Comparison of ENCODE assay signal across 21 cellular contexts in the genomic region with DNA sequence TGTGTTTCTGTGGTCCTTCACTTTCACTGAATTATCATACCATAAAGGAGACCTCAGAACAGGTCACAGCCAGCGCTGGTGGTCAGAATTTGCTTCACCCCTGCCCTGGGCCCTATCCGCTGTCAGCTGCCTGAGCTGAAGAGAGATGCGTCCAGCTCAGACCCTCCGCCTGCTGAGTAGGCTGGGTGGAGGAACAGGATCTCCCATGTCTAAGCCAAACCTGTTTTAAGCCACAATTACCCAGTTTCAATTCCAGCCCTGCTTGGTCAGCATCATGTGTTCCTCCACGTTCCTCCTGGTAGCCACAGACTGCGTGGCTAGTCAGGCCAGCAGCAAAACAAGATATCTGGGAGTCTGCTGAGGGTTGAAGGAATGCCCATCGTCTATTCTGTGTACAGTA. TPM values are rescaled to one million over a fixed set of nuclear protein-coding genes. Genes with fewer than 3 reads are reported as not detected.
DNase-seq lines count a peak whose midpoint lies in the region; TF ChIP-seq lines count a peak whose summit lies in the region.
"Had no signal": no experiment of that assay in that cellular context is flagged by ENCODE, and none has a peak within 500 bp of the region (broad histone marks: within the 10 kb centered on the region; RNA-seq: fewer than 3 reads in every experiment).

No MANE protein-coding gene starts in this region.

- H3K4me3 Mint-ChIP-seq in activated naive CD4-positive, alpha-beta T cell treated with anti-CD3 and anti-CD28 coated beads for 36 hours: no peak overlapping the region
- H3K4me3 Mint-ChIP-seq in activated naive CD4-positive, alpha-beta T cell treated with anti-CD3 and anti-CD28 coated beads, Interleukin-2, amount 10 ng/mL, durations not matched to agents 7 days and 5 days: no peak overlapping the region
- no peak overlapping the region for H3K4me3 Mint-ChIP-seq in activated naive CD8-positive, alpha-beta T cell treated with anti-CD3 and anti-CD28 coated beads for 36 hours
- no peak overlapping the region for H3K4me3 Mint-ChIP-seq in Calu3 (ENCODE audit: low read depth, unreplicated experiment)
- H3K4me3 Mint-ChIP-seq: immature natural killer cell; T-helper 1 cell treated with Interleukin-12 subunit alpha and Interleukin-12 subunit beta and Interleukin-4 antibody, amounts not matched to agents 30 μg/mL and 1 μg/mL, for 36 hours had no signal

- no peaks in the 10 kb centered on the region for H3K9me3 Mint-ChIP-seq in activated naive CD4-positive, alpha-beta T cell treated with anti-CD3 and anti-CD28 coated beads for 36 hours
- no peaks in the 10 kb centered on the region for H3K9me3 Mint-ChIP-seq in activated naive CD4-positive, alpha-beta T cell treated with anti-CD3 and anti-CD28 coated beads, Interleukin-2, amount 10 ng/mL, durations not matched to agents 7 days and 5 days
- no peaks in the 10 kb centered on the region for H3K9me3 Mint-ChIP-seq in activated naive CD8-positive, alpha-beta T cell treated with anti-CD3 and anti-CD28 coated beads for 36 hours
- H3K9me3 Mint-ChIP-seq in Calu3 (ENCODE audit: low read depth, unreplicated experiment): no peaks in the 10 kb centered on the region
- H3K9me3 Mint-ChIP-seq: immature natural killer cell; T-helper 1 cell treated with Interleukin-12 subunit alpha and Interleukin-12 subunit beta and Interleukin-4 antibody, amounts not matched to agents 30 μg/mL and 1 μg/mL, for 36 hours had no signal

- peaks cover 35% of the 10 kb centered on the region for H3K4me1 Mint-ChIP-seq in activated naive CD4-positive, alpha-beta T cell treated with anti-CD3 and anti-CD28 coated beads for 36 hours (ENCODE audit: low read depth)
- peaks cover 24% of the 10 kb centered on the region for H3K4me1 Mint-ChIP-seq in activated naive CD4-positive, alpha-beta T cell treated with anti-CD3 and anti-CD28 coated beads, Interleukin-2, amount 10 ng/mL, durations not matched to agents 7 days and 5 days
- peaks cover 35% of the 10 kb centered on the region for H3K4me1 Mint-ChIP-seq in activated naive CD8-positive, alpha-beta T cell treated with anti-CD3 and anti-CD28 coated beads for 36 hours
- H3K4me1 Mint-ChIP-seq in Calu3 (ENCODE audit: low read depth, unreplicated experiment): peaks cover 4% of the 10 kb centered on the region

- DNase-seq in activated naive CD4-positive, alpha-beta T cell treated with anti-CD3 and anti-CD28 coated beads for 36 hours: no peak
- DNase-seq in activated naive CD4-positive, alpha-beta T cell treated with anti-CD3 and anti-CD28 coated beads, Interleukin-2, amount 10 ng/mL, durations not matched to agents 7 days and 5 days: no peak
- no peak for DNase-seq in activated naive CD8-positive, alpha-beta T cell treated with anti-CD3 and anti-CD28 coated beads for 36 hours
- DNase-seq in pons (ENCODE audit: low spot score) (peak; percentile 53), DMS 273 (lab: John Stamatoyannopoulos, UW; ENCODE audit: unreplicated experiment) (no peak), Calu3 (no peak)
- DNase-seq: amniotic stem cell; DMS153; GDM1; immature natural killer cell; left ventricle myocardium inferior; NCI-H1105 treated with DMSO at 0.1 percent for 48 hours; NCI-H2081; NCI-H446; small intestine; stimulated activated CD4-positive, alpha-beta T cell treated with anti-CD3 and anti-CD28 coated beads, Interleukin-2, amount 100 ng/mL, for 48 hours; stomach; transverse colon had no signal

- intact Hi-C loops in activated naive CD4-positive, alpha-beta T cell treated with anti-CD3 and anti-CD28 coated beads for 36 hours (cut with micrococcal nuclease): loop anchor here (5.0 to 10.0 kb wide), 4 partner anchors 54 to 284 kb away; a partner anchor contains a TSS
- intact Hi-C loops in Calu3 (cut with micrococcal nuclease; ENCODE audit: unreplicated experiment): no loop called here

- TF ChIP-seq CTCF in Calu3 (IDR thresholded peaks at IDR 0.05; ENCODE audit: unreplicated experiment): no peak

- H3K27me3 Mint-ChIP-seq in activated naive CD4-positive, alpha-beta T cell treated with anti-CD3 and anti-CD28 coated beads for 36 hours (ENCODE audit: low read depth): no peaks in the 10 kb centered on the region
- H3K27me3 Mint-ChIP-seq in activated naive CD4-positive, alpha-beta T cell treated with anti-CD3 and anti-CD28 coated beads, Interleukin-2, amount 10 ng/mL, durations not matched to agents 7 days and 5 days: no peaks in the 10 kb centered on the region
- H3K27me3 Mint-ChIP-seq in activated naive CD8-positive, alpha-beta T cell treated with anti-CD3 and anti-CD28 coated beads for 36 hours: no peaks in the 10 kb centered on the region
- H3K27me3 Mint-ChIP-seq in Calu3 (ENCODE audit: unreplicated experiment): no peaks in the 10 kb centered on the region

- CTCF ChIA-PET in activated naive CD4-positive, alpha-beta T cell treated with anti-CD3 and anti-CD28 coated beads for 36 hours (lab: Charles Lee): interaction anchor here (0.9 to 1.9 kb wide), 5 partner anchors 83 to 131 kb away, joined by 3 to 10 read pairs (median 4); no protein-coding TSS in a partner anchor
- CTCF ChIA-PET in activated naive CD4-positive, alpha-beta T cell treated with anti-CD3 and anti-CD28 coated beads, Interleukin-2, amount 10 ng/mL, durations not matched to agents 7 days and 5 days (lab: Charles Lee): interaction anchor here (1.5 to 9.9 kb wide), 2 partner anchors 79 to 91 kb away, joined by 3 to 315 read pairs; a partner anchor contains a TSS
- CTCF ChIA-PET in Calu3 (lab: Charles Lee): interaction anchor here (0.7 kb wide), 1 partner anchor 56 kb away, joined by 4 read pairs; a partner anchor contains a TSS

- peaks cover 43% of the 10 kb centered on the region for H3K36me3 Mint-ChIP-seq in activated naive CD4-positive, alpha-beta T cell treated with anti-CD3 and anti-CD28 coated beads for 36 hours (ENCODE audit: low read depth)
- H3K36me3 Mint-ChIP-seq in activated naive CD4-positive, alpha-beta T cell treated with anti-CD3 and anti-CD28 coated beads, Interleukin-2, amount 10 ng/mL, durations not matched to agents 7 days and 5 days: peaks cover 31% of the 10 kb centered on the region
- peaks cover 31% of the 10 kb centered on the region for H3K36me3 Mint-ChIP-seq in activated naive CD8-positive, alpha-beta T cell treated with anti-CD3 and anti-CD28 coated beads for 36 hours
- peaks cover 15% of the 10 kb centered on the region for H3K36me3 Mint-ChIP-seq in Calu3 (ENCODE audit: insufficient read depth, unreplicated experiment)

- H3K27ac Mint-ChIP-seq in activated naive CD4-positive, alpha-beta T cell treated with anti-CD3 and anti-CD28 coated beads for 36 hours: peak overlapping the region; percentile 46
- no peak overlapping the region for H3K27ac Mint-ChIP-seq in activated naive CD4-positive, alpha-beta T cell treated with anti-CD3 and anti-CD28 coated beads, Interleukin-2, amount 10 ng/mL, durations not matched to agents 7 days and 5 days
- peak overlapping the region; percentile 58 for H3K27ac Mint-ChIP-seq in activated naive CD8-positive, alpha-beta T cell treated with anti-CD3 and anti-CD28 coated beads for 36 hours
- H3K27ac Mint-ChIP-seq in Calu3 (ENCODE audit: unreplicated experiment): no peak overlapping the region

- BruUV-seq in Calu3 (replicated peaks; lab: Mats Ljungman, UMichigan): no TSS peak

RNA-seq across cellular contexts. Expression of a gene that starts 13.5 kb away (rescaled TPM):
- total RNA-seq in activated naive CD4-positive, alpha-beta T cell treated with anti-CD3 and anti-CD28 coated beads for 36 hours: 1 to 10 TPM; 3.4 to 4.0 TPM
- 1 to 10 TPM; 1.6 to 2.2 TPM for total RNA-seq in activated naive CD8-positive, alpha-beta T cell treated with anti-CD3 and anti-CD28 coated beads for 36 hours
- total RNA-seq in Calu3 (2022): 2.0 and 2.6 TPM in 2 replicates
- total RNA-seq: bronchial epithelial cell, SJSA1, stomach had no signal

RNA-seq across cellular contexts. Expression of a gene that starts 15.7 kb away (rescaled TPM):
- 100 to 1,000 TPM; 135 TPM for total RNA-seq in activated naive CD4-positive, alpha-beta T cell treated with anti-CD3 and anti-CD28 coated beads for 36 hours
- total RNA-seq in activated naive CD8-positive, alpha-beta T cell treated with anti-CD3 and anti-CD28 coated beads for 36 hours: 10 to 100 TPM; 83.4 to 87.3 TPM
- total RNA-seq in Calu3 (2022): 57.3 and 59.0 TPM in 2 replicates

RNA-seq across cellular contexts. Expression of a gene that starts 19.4 kb away (rescaled TPM):
- total RNA-seq in activated naive CD4-positive, alpha-beta T cell treated with anti-CD3 and anti-CD28 coated beads for 36 hours: 1 to 10 TPM; 3.7 to 4.2 TPM
- 1 to 10 TPM; 4.4 to 4.9 TPM for total RNA-seq in activated naive CD8-positive, alpha-beta T cell treated with anti-CD3 and anti-CD28 coated beads for 36 hours
- 20.4 and 21.2 TPM in 2 replicates for total RNA-seq in Calu3 (2022)

RNA-seq across cellular contexts. Expression of a gene that starts 34.6 kb away (rescaled TPM):
- total RNA-seq in activated naive CD4-positive, alpha-beta T cell treated with anti-CD3 and anti-CD28 coated beads for 36 hours: 10 to 100 TPM; 69.1 to 73.5 TPM
- 10 to 100 TPM; 55.0 to 60.7 TPM for total RNA-seq in activated naive CD8-positive, alpha-beta T cell treated with anti-CD3 and anti-CD28 coated beads for 36 hours
- 28.2 and 32.5 TPM in 2 replicates for total RNA-seq in Calu3 (2022)

RNA-seq across cellular contexts. Expression of a gene that starts 54.1 kb away (rescaled TPM):
- 10 to 100 TPM; 77.1 to 83.4 TPM for total RNA-seq in activated naive CD4-positive, alpha-beta T cell treated with anti-CD3 and anti-CD28 coated beads for 36 hours
- total RNA-seq in activated naive CD8-positive, alpha-beta T cell treated with anti-CD3 and anti-CD28 coated beads for 36 hours: 10 to 100 TPM; 90.7 to 92.0 TPM
- 117 and 118 TPM in 2 replicates for total RNA-seq in Calu3 (2022)

Comparison
In these comparisons a context has a peak if more than half of its experiments do, and no peak if none do; other contexts are left out.
1. H3K27ac Mint-ChIP-seq: peak in activated naive CD4-positive, alpha-beta T cell treated with anti-CD3 and anti-CD28 coated beads for 36 hours (single experiment) and activated naive CD8-positive, alpha-beta T cell treated with anti-CD3 and anti-CD28 coated beads for 36 hours (single experiment); none in activated naive CD4-positive, alpha-beta T cell treated with anti-CD3 and anti-CD28 coated beads, Interleukin-2, amount 10 ng/mL, durations not matched to agents 7 days and 5 days (single experiment) and Calu3 (single experiment).